8 cellular contexts compared by ENCODE assay signal in the genomic region with DNA sequence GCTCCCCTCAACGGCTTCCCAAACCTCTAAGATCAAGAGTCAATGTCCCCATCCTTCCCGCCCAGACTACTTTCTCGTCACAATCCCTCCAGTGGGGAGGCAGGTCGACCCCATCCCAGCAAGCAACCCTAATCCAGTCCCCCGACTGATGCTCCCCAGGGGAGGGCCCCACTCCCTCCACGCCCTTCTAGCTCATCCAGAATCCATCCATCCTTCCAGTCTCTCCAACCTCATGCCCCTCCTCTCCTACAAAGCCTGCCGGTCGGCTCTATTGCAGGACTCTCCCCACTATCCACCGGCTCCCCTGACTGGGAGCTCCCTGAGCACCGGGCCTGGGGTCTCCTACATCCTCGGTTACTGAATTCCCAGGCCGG. TPM values are rescaled to one million over a fixed set of nuclear protein-coding genes. Genes with fewer than 3 reads are reported as not detected.
A peak's percentile ranks its signal among the peaks of the same experiment; 100 is the strongest.
DNase-seq lines count a peak whose midpoint lies in the region; ATAC-seq and TF ChIP-seq lines count a peak whose summit lies in the region.

No MANE protein-coding gene starts in this region.

- H3K9me3 ChIP-seq in mucosa of stomach (ENCODE audit: control insufficient read depth, low read length) (no peaks in the 10 kb centered on the region), uterus (no peaks in the 10 kb centered on the region)

- H3K27ac ChIP-seq in coronary artery (peak overlapping the region; percentile 58 to 91), uterus (peak overlapping the region; percentile 79 to 83)

- H3K4me3 ChIP-seq in coronary artery (peak overlapping the region; percentile 92), mucosa of stomach (ENCODE audit: low read length) (no peak overlapping the region), uterus (peak overlapping the region; percentile 58 to 63)

- no peaks in the 10 kb centered on the region for H3K9me3 Mint-ChIP-seq in activated naive CD4-positive, alpha-beta T cell treated with anti-CD3 and anti-CD28 coated beads, Interleukin-2, amount 50 U/mL, for 24 hours

- intact Hi-C loops in uterus (cut with DNase I; ENCODE audit: low total_unique reads) = no loop called here

- H3K27me3 ChIP-seq in mucosa of stomach (ENCODE audit: control insufficient read depth, insufficient read depth, low read length) = peaks cover 32% of the 10 kb centered on the region
- H3K27me3 ChIP-seq in uterus = no peaks in the 10 kb centered on the region

- H3K36me3 ChIP-seq in mucosa of stomach (ENCODE audit: control insufficient read depth, insufficient read depth, low read length) (no peaks in the 10 kb centered on the region), uterus (no peaks in the 10 kb centered on the region)

- peaks cover 2% of the 10 kb centered on the region for H3K36me3 Mint-ChIP-seq in activated naive CD4-positive, alpha-beta T cell treated with anti-CD3 and anti-CD28 coated beads, Interleukin-2, amount 50 U/mL, for 24 hours

- H3K9ac ChIP-seq in mucosa of stomach (ENCODE audit: low read length) = peak overlapping the region; percentile 31

- DNase-seq in activated naive CD4-positive, alpha-beta T cell treated with anti-CD3 and anti-CD28 coated beads, Interleukin-2, amount 50 U/mL, for 16 hours = no peak
- DNase-seq in coronary artery (ENCODE audit: low spot score) = no peak
- no peak for DNase-seq in uterus
- no peak for DNase-seq in GM10266 (ENCODE audit: extremely low spot score)

- ATAC-seq in HG03139 (IDR thresholded peaks at IDR 0.05; ENCODE audit: unreplicated experiment) (no peak), HG02970 (IDR thresholded peaks at IDR 0.05; ENCODE audit: low FRiP score, unreplicated experiment) (no peak)

- H3K4me3 Mint-ChIP-seq in activated naive CD4-positive, alpha-beta T cell treated with anti-CD3 and anti-CD28 coated beads, Interleukin-2, amount 50 U/mL, for 24 hours = peak overlapping the region; percentile 58

- H3K27me3 Mint-ChIP-seq in activated naive CD4-positive, alpha-beta T cell treated with anti-CD3 and anti-CD28 coated beads, Interleukin-2, amount 50 U/mL, for 24 hours = peaks cover 29% of the 10 kb centered on the region

- TF ChIP-seq CTCF in coronary artery (IDR thresholded peaks at IDR 0.05) (no peak), uterus (IDR thresholded peaks at IDR 0.05) (no peak), GM10266 (IDR thresholded peaks at IDR 0.05; ENCODE audit: control insufficient read depth, insufficient read depth, low read depth, missing control alignments) (no peak)

- H3K27ac Mint-ChIP-seq in activated naive CD4-positive, alpha-beta T cell treated with anti-CD3 and anti-CD28 coated beads, Interleukin-2, amount 50 U/mL, for 24 hours = no peak overlapping the region

- H3K4me1 ChIP-seq in mucosa of stomach (ENCODE audit: control insufficient read depth, insufficient read depth, low read length) = peaks cover 11% of the 10 kb centered on the region
- peaks cover 0 to 6% of the 10 kb centered on the region in 2 donors for H3K4me1 ChIP-seq in uterus

- H3K4me1 Mint-ChIP-seq in activated naive CD4-positive, alpha-beta T cell treated with anti-CD3 and anti-CD28 coated beads, Interleukin-2, amount 50 U/mL, for 24 hours = peaks cover 13% of the 10 kb centered on the region

- TF ChIP-seq POLR2A in uterus (IDR thresholded peaks at IDR 0.05) = no peak

RNA-seq across cellular contexts. Expression of gene ADAMTS7, which starts 1.3 kb away (rescaled TPM):
- total RNA-seq in uterus = 10 to 100 TPM in 2 of 4 donors, 1 to 10 TPM in 1, under 1 TPM in 1; 0.29 to 21.4 (median 7.5) TPM
